In the genomic region with DNA sequence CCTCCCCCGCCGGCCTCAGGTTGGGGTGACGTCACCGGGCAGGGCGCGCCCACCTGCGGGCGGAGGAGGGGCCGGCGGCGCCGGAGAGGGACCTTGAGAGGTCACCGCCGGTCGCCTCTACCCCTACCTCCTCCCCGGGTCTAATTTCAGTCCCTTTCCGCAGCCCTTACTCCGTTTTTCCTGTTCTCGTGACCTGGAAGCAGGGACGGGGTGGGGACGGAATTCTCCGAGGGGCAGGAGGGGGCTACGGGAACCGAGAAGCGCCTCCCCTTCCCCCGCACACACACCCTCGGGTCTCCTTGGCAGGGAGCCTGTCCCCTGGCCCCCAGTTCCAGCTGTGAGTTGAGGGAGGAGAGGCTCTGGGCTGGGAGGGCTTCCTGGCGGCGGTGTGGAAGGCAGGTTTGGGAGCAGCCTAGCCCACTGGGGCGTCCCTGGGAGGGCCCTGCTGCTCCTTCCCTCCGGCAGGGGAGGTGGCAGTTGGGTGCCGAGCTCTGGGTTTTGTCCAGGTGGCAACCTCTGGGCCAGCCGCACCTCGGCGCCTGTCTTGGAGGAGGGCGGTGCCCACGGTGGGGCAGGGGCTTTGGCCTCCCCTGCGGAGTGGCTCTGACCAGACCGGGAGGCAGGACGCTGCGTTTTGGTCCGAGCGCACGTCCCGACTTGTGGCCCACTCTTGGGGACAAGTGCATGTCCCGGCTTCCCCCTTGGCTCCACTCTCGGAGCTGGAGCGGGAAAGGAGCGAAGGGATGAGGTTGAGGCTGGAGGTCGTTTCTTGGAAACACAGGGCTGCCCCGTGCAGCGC, we compare ENCODE assay signal across 1 cellular context.
TF ChIP-seq lines count a peak whose summit lies in the region.

No MANE protein-coding gene starts in this region.

TF ChIP-seq in H1, 55 proteins besides CTCF, POLR2A, EP300 and RAD21:
- TF ChIP-seq JUND (IDR thresholded peaks at IDR 0.05; ENCODE audit: low read length) = peak; percentile 93
- TF ChIP-seq FOSL1 (IDR thresholded peaks at IDR 0.05; ENCODE audit: insufficient read depth, low read depth, low read length) = no peak
- TF ChIP-seq, protein P1, sequence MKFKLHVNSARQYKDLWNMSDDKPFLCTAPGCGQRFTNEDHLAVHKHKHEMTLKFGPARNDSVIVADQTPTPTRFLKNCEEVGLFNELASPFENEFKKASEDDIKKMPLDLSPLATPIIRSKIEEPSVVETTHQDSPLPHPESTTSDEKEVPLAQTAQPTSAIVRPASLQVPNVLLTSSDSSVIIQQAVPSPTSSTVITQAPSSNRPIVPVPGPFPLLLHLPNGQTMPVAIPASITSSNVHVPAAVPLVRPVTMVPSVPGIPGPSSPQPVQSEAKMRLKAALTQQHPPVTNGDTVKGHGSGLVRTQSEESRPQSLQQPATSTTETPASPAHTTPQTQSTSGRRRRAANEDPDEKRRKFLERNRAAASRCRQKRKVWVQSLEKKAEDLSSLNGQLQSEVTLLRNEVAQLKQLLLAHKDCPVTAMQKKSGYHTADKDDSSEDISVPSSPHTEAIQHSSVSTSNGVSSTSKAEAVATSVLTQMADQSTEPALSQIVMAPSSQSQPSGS (IDR thresholded peaks at IDR 0.05; ENCODE audit: low read length) = 0 out of 2 replicates have a peak, but pooled peaks have one; percentile 51
- TF ChIP-seq, protein P2, sequence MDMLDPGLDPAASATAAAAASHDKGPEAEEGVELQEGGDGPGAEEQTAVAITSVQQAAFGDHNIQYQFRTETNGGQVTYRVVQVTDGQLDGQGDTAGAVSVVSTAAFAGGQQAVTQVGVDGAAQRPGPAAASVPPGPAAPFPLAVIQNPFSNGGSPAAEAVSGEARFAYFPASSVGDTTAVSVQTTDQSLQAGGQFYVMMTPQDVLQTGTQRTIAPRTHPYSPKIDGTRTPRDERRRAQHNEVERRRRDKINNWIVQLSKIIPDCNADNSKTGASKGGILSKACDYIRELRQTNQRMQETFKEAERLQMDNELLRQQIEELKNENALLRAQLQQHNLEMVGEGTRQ (IDR thresholded peaks at IDR 0.05; ENCODE audit: low read length) = no peak
- TF ChIP-seq KDM4A (IDR thresholded peaks at IDR 0.05; ENCODE audit: low read depth, low read length, severe bottlenecking) = peak; percentile 75
- peak; percentile 79 for TF ChIP-seq CREB1 (IDR thresholded peaks at IDR 0.05)
- TF ChIP-seq SUZ12 (IDR thresholded peaks at IDR 0.05; ENCODE audit: low read length) = 0 out of 2 replicates have a peak, but pooled peaks have one; percentile 39
- TF ChIP-seq, protein P3, sequence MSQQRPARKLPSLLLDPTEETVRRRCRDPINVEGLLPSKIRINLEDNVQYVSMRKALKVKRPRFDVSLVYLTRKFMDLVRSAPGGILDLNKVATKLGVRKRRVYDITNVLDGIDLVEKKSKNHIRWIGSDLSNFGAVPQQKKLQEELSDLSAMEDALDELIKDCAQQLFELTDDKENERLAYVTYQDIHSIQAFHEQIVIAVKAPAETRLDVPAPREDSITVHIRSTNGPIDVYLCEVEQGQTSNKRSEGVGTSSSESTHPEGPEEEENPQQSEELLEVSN (IDR thresholded peaks at IDR 0.05) = peak; percentile 63; the same call in 1 of the 2 replicates
TF ChIP-seq in H1: peak in this region for 6.
